ENCODE assay signal across 12 cellular contexts in the genomic region with DNA sequence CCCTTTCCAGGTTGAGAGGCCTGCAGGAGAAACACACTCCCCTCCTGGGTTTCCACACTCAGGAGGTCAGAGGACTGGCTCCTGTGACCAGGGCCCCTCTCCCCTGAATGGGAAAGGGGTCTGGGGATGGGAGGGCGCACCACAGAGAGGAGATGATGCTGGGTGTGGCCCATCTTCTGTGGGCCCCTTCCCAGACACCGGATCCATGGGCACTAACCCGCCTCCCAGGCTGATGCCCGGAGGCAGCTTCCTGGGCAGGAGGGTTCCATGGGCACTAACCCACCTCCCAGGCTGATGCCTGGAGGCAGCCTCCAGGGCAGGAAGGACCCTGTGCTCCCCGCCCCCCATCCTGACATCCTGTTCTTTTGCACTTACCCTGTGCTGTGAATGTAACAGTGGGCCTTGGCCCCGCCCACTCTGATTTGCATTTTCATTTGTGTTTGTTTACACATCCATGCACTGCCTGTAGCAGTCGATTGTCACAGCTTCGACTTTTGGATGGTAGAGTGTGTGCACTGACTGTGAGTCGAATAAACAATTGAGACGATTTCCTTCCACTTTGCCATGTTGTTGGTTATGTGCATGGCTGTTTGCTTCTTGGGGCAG. TPM values are rescaled to one million over a fixed set of nuclear protein-coding genes. Genes with fewer than 3 reads are reported as not detected.
A peak's percentile ranks its signal among the peaks of the same experiment; 100 is the strongest.
DNase-seq lines count a peak whose midpoint lies in the region; ATAC-seq and TF ChIP-seq lines count a peak whose summit lies in the region.
"Had no signal": no experiment of that assay in that cellular context is flagged by ENCODE, and none has a peak within 500 bp of the region (broad histone marks: within the 10 kb centered on the region; RNA-seq: fewer than 3 reads in every experiment).

No MANE protein-coding gene starts in this region.

- H3K36me3 ChIP-seq in neural progenitor cell: no peaks in the 10 kb centered on the region

- H4K20me1 ChIP-seq in neural progenitor cell (ENCODE audit: low read depth): no peaks in the 10 kb centered on the region

- CTCF ChIA-PET in activated CD8-positive, alpha-beta memory T cell treated with anti-CD3 and anti-CD28 coated beads, Interleukin-2, amount 10 ng/mL, durations not matched to agents 7 days and 5 days (lab: Charles Lee): interaction anchor here (1.7 kb wide), 1 partner anchor 31 kb away, joined by 3 read pairs; no protein-coding TSS in a partner anchor

- H3K27ac Mint-ChIP-seq in activated CD8-positive, alpha-beta memory T cell treated with anti-CD3 and anti-CD28 coated beads, Interleukin-2, amount 10 ng/mL, durations not matched to agents 7 days and 5 days: peak overlapping the region; percentile 58
- H3K27ac Mint-ChIP-seq in neural progenitor cell: no peak overlapping the region

- H3K27ac ChIP-seq in neural progenitor cell: no peak overlapping the region
- H3K27ac ChIP-seq: PC-9 had no signal

- H3K27me3 ChIP-seq in neural progenitor cell: no peaks in the 10 kb centered on the region

- H3K4me3 ChIP-seq in neural progenitor cell: no peak overlapping the region
- H3K4me3 ChIP-seq: GM12878, PC-9 had no signal

- H3K27me3 Mint-ChIP-seq in activated CD8-positive, alpha-beta memory T cell treated with anti-CD3 and anti-CD28 coated beads, Interleukin-2, amount 10 ng/mL, durations not matched to agents 7 days and 5 days: no peaks in the 10 kb centered on the region
- H3K27me3 Mint-ChIP-seq in neural progenitor cell (ENCODE audit: insufficient read depth, low read depth): peaks cover 3% of the 10 kb centered on the region

- H3F3A ChIP-seq in neural progenitor cell (ENCODE audit: low read depth): no peaks in the 10 kb centered on the region

- H3K9me3 ChIP-seq in neural progenitor cell (ENCODE audit: low read depth): no peaks in the 10 kb centered on the region

- peaks cover 52% of the 10 kb centered on the region for H3K4me1 Mint-ChIP-seq in activated CD8-positive, alpha-beta memory T cell treated with anti-CD3 and anti-CD28 coated beads, Interleukin-2, amount 10 ng/mL, durations not matched to agents 7 days and 5 days
- H3K4me1 Mint-ChIP-seq in neural progenitor cell: no peaks in the 10 kb centered on the region

- no peak overlapping the region for H3K4me3 Mint-ChIP-seq in activated CD8-positive, alpha-beta memory T cell treated with anti-CD3 and anti-CD28 coated beads, Interleukin-2, amount 10 ng/mL, durations not matched to agents 7 days and 5 days
- peak overlapping the region; percentile 21 for H3K4me3 Mint-ChIP-seq in neural progenitor cell

- ATAC-seq in activated CD8-positive, alpha-beta memory T cell treated with anti-CD3 and anti-CD28 coated beads, Interleukin-2, amount 10 ng/mL, durations not matched to agents 7 days and 5 days: no peak
- ATAC-seq in Right ventricle myocardium superior (ENCODE audit: poor library complexity) (no peak), GM21367 (IDR thresholded peaks at IDR 0.05; ENCODE audit: unreplicated experiment) (no peak)
- ATAC-seq: GM12878 had no signal

- H3K79me2 ChIP-seq in neural progenitor cell (ENCODE audit: low read depth): no peaks in the 10 kb centered on the region

- no peak for TF ChIP-seq CTCF in neural progenitor cell (IDR thresholded peaks at IDR 0.05)

- H3K4me2 ChIP-seq in neural progenitor cell: no peak overlapping the region
- H3K4me2 ChIP-seq: PC-9 had no signal

- DNase-seq in activated CD8-positive, alpha-beta memory T cell treated with anti-CD3 and anti-CD28 coated beads, Interleukin-2, amount 10 ng/mL, durations not matched to agents 7 days and 5 days: peak; percentile 65
- no peak for DNase-seq in activated CD8-positive, alpha-beta memory T cell treated with anti-CD3 and anti-CD28 coated beads for 24 hours
- DNase-seq in NAMALWA (ENCODE audit: low spot score) (peak; percentile 42), astrocyte of the hippocampus (ENCODE audit: low read depth, low spot score) (peak; percentile 47), neural progenitor cell (ENCODE audit: low spot score) (peak; percentile 45), Right ventricle myocardium superior (no peak), cerebellum (ENCODE audit: low spot score) (no peak)
- DNase-seq: NCI-H2171 treated with DMSO at 0.1 percent for 48 hours; stimulated activated CD4-positive, alpha-beta T cell treated with anti-CD3 and anti-CD28 coated beads, Interleukin-12 subunit alpha, Interleukin-12 subunit beta, amount 100 ng/mL, for 4 hours had no signal

- no peaks in the 10 kb centered on the region for H3K4me1 ChIP-seq in neural progenitor cell

- intact Hi-C loops in Right ventricle myocardium superior (cut with DNase I): no loop called here

- H3K9ac ChIP-seq in neural progenitor cell: no peak overlapping the region

- no peak overlapping the region for H2AFZ ChIP-seq in neural progenitor cell (replicated peaks)
- H2AFZ ChIP-seq: PC-9 had no signal

- no peaks in the 10 kb centered on the region for H3K36me3 Mint-ChIP-seq in activated CD8-positive, alpha-beta memory T cell treated with anti-CD3 and anti-CD28 coated beads, Interleukin-2, amount 10 ng/mL, durations not matched to agents 7 days and 5 days
- peaks cover 5% of the 10 kb centered on the region for H3K36me3 Mint-ChIP-seq in neural progenitor cell

- H3K9me3 Mint-ChIP-seq in activated CD8-positive, alpha-beta memory T cell treated with anti-CD3 and anti-CD28 coated beads, Interleukin-2, amount 10 ng/mL, durations not matched to agents 7 days and 5 days (ENCODE audit: low read depth): no peaks in the 10 kb centered on the region
- H3K9me3 Mint-ChIP-seq in neural progenitor cell: no peaks in the 10 kb centered on the region

RNA-seq across cellular contexts. Expression of gene DOLPP1, which starts 9.3 kb away (rescaled TPM):
- total RNA-seq in activated CD8-positive, alpha-beta memory T cell treated with anti-CD3 and anti-CD28 coated beads, Interleukin-2, amount 10 ng/mL, durations not matched to agents 7 days and 5 days: 10 to 100 TPM; 18.5 to 23.7 TPM
- 25.1 and 39.0 TPM in 2 replicates for total RNA-seq in neural progenitor cell (ENCODE audit: low replicate concordance)
- total RNA-seq in Right ventricle myocardium superior: 4.4 TPM
- total RNA-seq in cerebellum: 12.0 TPM

RNA-seq across cellular contexts. Expression of gene MIGA2, which starts 35.2 kb away (rescaled TPM):
- total RNA-seq in activated CD8-positive, alpha-beta memory T cell treated with anti-CD3 and anti-CD28 coated beads, Interleukin-2, amount 10 ng/mL, durations not matched to agents 7 days and 5 days: 10 to 100 TPM; 39.3 to 51.3 TPM
- total RNA-seq in neural progenitor cell (ENCODE audit: low replicate concordance): 10.8 and 39.1 TPM in 2 replicates
- 32.8 TPM for total RNA-seq in Right ventricle myocardium superior
- total RNA-seq in cerebellum: 14.1 TPM

RNA-seq across cellular contexts. Expression of gene CRAT, which starts 39.0 kb away (rescaled TPM):
- 10 to 100 TPM; 14.1 to 17.6 TPM for total RNA-seq in activated CD8-positive, alpha-beta memory T cell treated with anti-CD3 and anti-CD28 coated beads, Interleukin-2, amount 10 ng/mL, durations not matched to agents 7 days and 5 days
- total RNA-seq in neural progenitor cell (ENCODE audit: low replicate concordance) (10.1 and 19.3 TPM in 2 replicates), Right ventricle myocardium superior (85.4 TPM), cerebellum (16.8 TPM)

RNA-seq across cellular contexts. Expression of gene PTPA, which starts 39.6 kb away (rescaled TPM):
- 100 to 1,000 TPM; 115 to 129 TPM for total RNA-seq in activated CD8-positive, alpha-beta memory T cell treated with anti-CD3 and anti-CD28 coated beads, Interleukin-2, amount 10 ng/mL, durations not matched to agents 7 days and 5 days
- total RNA-seq in neural progenitor cell (ENCODE audit: low replicate concordance): 82.4 and 133 TPM in 2 replicates
- 179 TPM for total RNA-seq in Right ventricle myocardium superior
- total RNA-seq in cerebellum: 42.3 TPM

RNA-seq across cellular contexts. Expression of gene SH3GLB2, which starts 43.5 kb away (rescaled TPM):
- 10 to 100 TPM; 76.8 to 93.4 TPM for total RNA-seq in activated CD8-positive, alpha-beta memory T cell treated with anti-CD3 and anti-CD28 coated beads, Interleukin-2, amount 10 ng/mL, durations not matched to agents 7 days and 5 days
- total RNA-seq in neural progenitor cell (ENCODE audit: low replicate concordance): 45.7 and 98.8 TPM in 2 replicates
- 30.8 TPM for total RNA-seq in Right ventricle myocardium superior
- 36.7 TPM for total RNA-seq in cerebellum

Comparison
In these comparisons a context has a peak if more than half of its experiments do, and no peak if none do; other contexts are left out.
1. DNase-seq: peak in activated CD8-positive, alpha-beta memory T cell treated with anti-CD3 and anti-CD28 coated beads, Interleukin-2, amount 10 ng/mL, durations not matched to agents 7 days and 5 days (single experiment), NAMALWA (single experiment), astrocyte of the hippocampus (single experiment) and neural progenitor cell (single experiment); none in activated CD8-positive, alpha-beta memory T cell treated with anti-CD3 and anti-CD28 coated beads for 24 hours (single experiment), Right ventricle myocardium superior (single experiment) and cerebellum (single experiment).